14 cellular contexts compared by ENCODE assay signal in the genomic region with DNA sequence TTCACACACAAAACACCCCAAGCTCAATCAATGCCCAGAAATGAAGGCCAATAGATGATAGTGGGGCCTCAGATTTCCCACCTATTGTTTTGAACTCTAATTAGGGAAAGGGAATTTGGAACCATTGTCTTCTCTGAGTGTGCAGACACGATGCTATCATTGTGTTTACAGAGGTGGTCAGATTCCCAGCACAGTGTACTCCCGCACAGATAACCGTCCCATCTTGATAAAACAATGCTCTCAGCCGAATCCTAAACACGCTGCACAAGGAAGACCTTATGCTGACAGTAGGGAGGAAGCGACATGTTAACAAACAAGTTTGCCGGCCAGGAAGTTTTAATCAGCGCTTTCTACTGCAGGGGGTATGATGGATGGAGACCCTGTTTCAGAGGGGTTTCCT.
DNase-seq lines count a peak whose midpoint lies in the region; ATAC-seq and TF ChIP-seq lines count a peak whose summit lies in the region.
"Had no signal": no experiment of that assay in that cellular context is flagged by ENCODE, and none has a peak within 500 bp of the region (broad histone marks: within the 10 kb centered on the region; RNA-seq: fewer than 3 reads in every experiment).

No MANE protein-coding gene starts in this region.

- H3K4me2 ChIP-seq in parathyroid adenoma (ENCODE audit: low read length) = peak overlapping the region; percentile 28
- H3K4me2 ChIP-seq: BLaER1 treated with 17β-estradiol and CSF1 and Interleukin-3, amounts not matched to agents 10 nM and 100 nM had no signal

- peaks cover 39% of the 10 kb centered on the region for H3K9me3 Mint-ChIP-seq in endodermal cell

- H3K4me3 Mint-ChIP-seq in endodermal cell = no peak overlapping the region
- H3K4me3 Mint-ChIP-seq: CD4-positive, CD25-positive, alpha-beta regulatory T cell had no signal

- H3K27ac ChIP-seq in endodermal cell (ENCODE audit: low read depth, low read length) (peak overlapping the region; percentile 14), parathyroid adenoma (no peak overlapping the region)
- H3K27ac ChIP-seq: BLaER1 treated with 17β-estradiol and CSF1 and Interleukin-3, amounts not matched to agents 10 nM and 100 nM had no signal

- H3K36me3 Mint-ChIP-seq in endodermal cell (ENCODE audit: low read depth) = peaks cover 9% of the 10 kb centered on the region
- H3K36me3 Mint-ChIP-seq: CD4-positive, CD25-positive, alpha-beta regulatory T cell had no signal

- H3K4me1 ChIP-seq in endodermal cell (ENCODE audit: control insufficient read depth, insufficient read depth, low read length) (peaks cover 7% of the 10 kb centered on the region), parathyroid adenoma (peaks cover 15% of the 10 kb centered on the region)
- H3K4me1 ChIP-seq: BLaER1 treated with 17β-estradiol and CSF1 and Interleukin-3, amounts not matched to agents 10 nM and 100 nM had no signal

- no peaks in the 10 kb centered on the region for H3K27me3 Mint-ChIP-seq in endodermal cell (ENCODE audit: insufficient read depth)

- no peak overlapping the region for H3K27ac Mint-ChIP-seq in endodermal cell
- H3K27ac Mint-ChIP-seq: CD4-positive, CD25-positive, alpha-beta regulatory T cell had no signal

- DNase-seq in CMK (ENCODE audit: low read depth) = peak; percentile 34
- peak; percentile 42 for DNase-seq in NCI-H146 (lab: John Stamatoyannopoulos, UW)
- no peak for DNase-seq in endodermal cell
- no peak for DNase-seq in stimulated activated CD4-positive, alpha-beta T cell treated with anti-CD3 and anti-CD28 coated beads, Interleukin-4, amount 100 ng/mL, for 1 hour
- DNase-seq: ACHN; CD4-positive, CD25-positive, alpha-beta regulatory T cell; DMS79 treated with DMSO at 0.1 percent for 48 hours; EL; IMR-90 had no signal

- H2AFZ ChIP-seq in parathyroid adenoma = no peak overlapping the region

- H3K27me3 ChIP-seq in endodermal cell (ENCODE audit: control insufficient read depth, insufficient read depth, low read length, poor library complexity, severe bottlenecking) (no peaks in the 10 kb centered on the region), parathyroid adenoma (ENCODE audit: control insufficient read depth, insufficient read depth, low read length) (no peaks in the 10 kb centered on the region)
- H3K27me3 ChIP-seq: BLaER1 treated with 17β-estradiol and CSF1 and Interleukin-3, amounts not matched to agents 10 nM and 100 nM had no signal

- 38 to 60% methylated on average over 4 to 8 of the region's 8 CpGs for WGBS in endodermal cell (ENCODE audit: insufficient coverage in 1 of 2, insufficient read length in 1 of 2), 2 experiments

- H3K9ac ChIP-seq in endodermal cell (ENCODE audit: extremely low read depth, low read length, poor library complexity, severe bottlenecking) (no peak overlapping the region), parathyroid adenoma (no peak overlapping the region)
- H3K9ac ChIP-seq: BLaER1 treated with 17β-estradiol and CSF1 and Interleukin-3, amounts not matched to agents 10 nM and 100 nM had no signal

- TF ChIP-seq CTCF in endodermal cell (conservative IDR thresholded peaks at IDR 0.05) (no peak), parathyroid adenoma (IDR thresholded peaks at IDR 0.05) (no peak)

- peaks cover 47% of the 10 kb centered on the region for H3K9me3 ChIP-seq in endodermal cell (ENCODE audit: control insufficient read depth, low read length)
- H3K9me3 ChIP-seq in parathyroid adenoma (ENCODE audit: control insufficient read depth, low read length) = no peaks in the 10 kb centered on the region

- no peaks in the 10 kb centered on the region for H3K79me2 ChIP-seq in parathyroid adenoma

- H3K36me3 ChIP-seq in endodermal cell (ENCODE audit: control insufficient read depth, insufficient read depth, low read length) = no peaks in the 10 kb centered on the region
- H3K36me3 ChIP-seq in parathyroid adenoma (ENCODE audit: control insufficient read depth, insufficient read depth, low read length) = no peaks in the 10 kb centered on the region
- H3K36me3 ChIP-seq: BLaER1 treated with 17β-estradiol and CSF1 and Interleukin-3, amounts not matched to agents 10 nM and 100 nM had no signal

- H3K4me1 Mint-ChIP-seq in endodermal cell = peaks cover 16% of the 10 kb centered on the region
- H3K4me1 Mint-ChIP-seq: CD4-positive, CD25-positive, alpha-beta regulatory T cell had no signal

- ATAC-seq in HG02973 (IDR thresholded peaks at IDR 0.05; ENCODE audit: unreplicated experiment) (no peak), GM21360 (IDR thresholded peaks at IDR 0.05; ENCODE audit: unreplicated experiment) (no peak)
- ATAC-seq: HCT116 had no signal

- peak overlapping the region; percentile 53 for H3K4me3 ChIP-seq in endodermal cell (ENCODE audit: low read length)
- H3K4me3 ChIP-seq in parathyroid adenoma (ENCODE audit: low read depth, low read length) = no peak overlapping the region
- H3K4me3 ChIP-seq: BLaER1 treated with 17β-estradiol and CSF1 and Interleukin-3, amounts not matched to agents 10 nM and 100 nM had no signal

Comparison
In these comparisons a context has a peak if more than half of its experiments do, and no peak if none do; other contexts are left out.
1. DNase-seq: peak in CMK (single experiment) and NCI-H146 (single experiment); none in endodermal cell (single experiment) and stimulated activated CD4-positive, alpha-beta T cell treated with anti-CD3 and anti-CD28 coated beads, Interleukin-4, amount 100 ng/mL, for 1 hour (single experiment).